In genomic region chr2:21281876-21282514, GRCh38 we compare ENCODE assay signal across 28 cellular contexts.
DNase-seq lines count a peak whose midpoint lies in the region; ATAC-seq and TF ChIP-seq lines count a peak whose summit lies in the region.
"Had no signal": no experiment of that assay in that cellular context is flagged by ENCODE, and none has a peak within 500 bp of the region (broad histone marks: within the 10 kb centered on the region; RNA-seq: fewer than 3 reads in every experiment).

No MANE protein-coding gene starts in this region.

- H3K36me3 Mint-ChIP-seq in neural crest cell (ENCODE audit: low read depth), result no peaks in the 10 kb centered on the region
- H3K36me3 Mint-ChIP-seq: activated naive CD4-positive, alpha-beta T cell treated with anti-CD3 and anti-CD28 coated beads, Interleukin-2, amount 10 ng/mL, durations not matched to agents 7 days and 5 days had no signal

- H3K27ac Mint-ChIP-seq in neural crest cell (ENCODE audit: unreplicated experiment), result peak overlapping the region; percentile 4
- H3K27ac Mint-ChIP-seq: activated CD8-positive, alpha-beta T cell treated with anti-CD3 and anti-CD28 coated beads, Interleukin-2, amount 10 ng/mL, durations not matched to agents 7 days and 5 days; activated naive CD4-positive, alpha-beta T cell treated with anti-CD3 and anti-CD28 coated beads, Interleukin-2, amount 10 ng/mL, durations not matched to agents 7 days and 5 days; activated T-helper 17 cell treated with anti-CD3 and anti-CD28 coated beads, Interleukin-2, amount 50 U/mL, for 72 hours; progenitor cell of endocrine pancreas; T-helper 1 cell treated with Interleukin-12 subunit alpha and Interleukin-12 subunit beta and Interleukin-4 antibody, amounts not matched to agents 30 μg/mL and 1 μg/mL, for 36 hours had no signal

- H3K27me3 Mint-ChIP-seq in neural crest cell (ENCODE audit: low read depth), result no peaks in the 10 kb centered on the region
- H3K27me3 Mint-ChIP-seq: activated naive CD4-positive, alpha-beta T cell treated with anti-CD3 and anti-CD28 coated beads, Interleukin-2, amount 10 ng/mL, durations not matched to agents 7 days and 5 days; activated T-helper 17 cell treated with anti-CD3 and anti-CD28 coated beads, Interleukin-2, amount 50 U/mL, for 72 hours had no signal

- H3K9me3 Mint-ChIP-seq in neural crest cell, result no peaks in the 10 kb centered on the region
- H3K9me3 Mint-ChIP-seq: activated naive CD4-positive, alpha-beta T cell treated with anti-CD3 and anti-CD28 coated beads, Interleukin-2, amount 10 ng/mL, durations not matched to agents 7 days and 5 days; activated T-helper 17 cell treated with anti-CD3 and anti-CD28 coated beads, Interleukin-2, amount 50 U/mL, for 72 hours; T-helper 1 cell treated with Interleukin-12 subunit alpha and Interleukin-12 subunit beta and Interleukin-4 antibody, amounts not matched to agents 30 μg/mL and 1 μg/mL, for 36 hours had no signal

- no peak for TF ChIP-seq CTCF in neural crest cell (conservative IDR thresholded peaks at IDR 0.05)

- H3K4me3 Mint-ChIP-seq in neural crest cell, result no peak overlapping the region
- H3K4me3 Mint-ChIP-seq: activated CD8-positive, alpha-beta T cell treated with anti-CD3 and anti-CD28 coated beads, Interleukin-2, amount 10 ng/mL, durations not matched to agents 7 days and 5 days; activated naive CD4-positive, alpha-beta T cell treated with anti-CD3 and anti-CD28 coated beads, Interleukin-2, amount 10 ng/mL, durations not matched to agents 7 days and 5 days; activated T-helper 17 cell treated with anti-CD3 and anti-CD28 coated beads, Interleukin-2, amount 50 U/mL, for 72 hours; T-helper 1 cell treated with Interleukin-12 subunit alpha and Interleukin-12 subunit beta and Interleukin-4 antibody, amounts not matched to agents 30 μg/mL and 1 μg/mL, for 36 hours had no signal

- DNase-seq in COR-L47 (lab: John Stamatoyannopoulos, UW), result peak; percentile 50
- DNase-seq in NCI-H2227 (lab: John Stamatoyannopoulos, UW; ENCODE audit: unreplicated experiment), result peak; percentile 40
- DNase-seq in caudate nucleus (lab: John Stamatoyannopoulos, UW), result peak in 3 of 61 donors; percentile 22 to 71 (median 25)
- DNase-seq in neural crest cell (ENCODE audit: low read depth, low spot score), result no peak
- DNase-seq in stimulated activated CD4-positive, alpha-beta T cell treated with anti-CD3 and anti-CD28 coated beads, Interleukin-2, amount 100 ng/mL, for 24 hours, result no peak
- DNase-seq: activated CD4-positive, alpha-beta T cell treated with anti-CD3 and anti-CD28 coated beads for 4 hours; activated CD8-positive, alpha-beta T cell treated with anti-CD3 and anti-CD28 coated beads, Interleukin-2, amount 10 ng/mL, durations not matched to agents 7 days and 5 days; activated naive CD4-positive, alpha-beta T cell treated with anti-CD3 and anti-CD28 coated beads, Interleukin-2, amount 10 ng/mL, durations not matched to agents 7 days and 5 days; brain microvascular endothelial cell; DMS79; GDM1; left cardiac atrium; NCI-H510A; NK-92 treated with Interleukin-12 subunit alpha and Interleukin-12 subunit beta, amount 100 ng/mL, for 24 hours; PC-3; stimulated activated CD4-positive, alpha-beta T cell treated with anti-CD3 and anti-CD28 coated beads, Interleukin-2, amount 100 ng/mL, for 48 hours had no signal

- peak overlapping the region; percentile 48 for H3K27ac ChIP-seq in caudate nucleus (ENCODE audit: low read depth, low read length)
- H3K27ac ChIP-seq: BLaER1 treated with 17β-estradiol and CSF1 and Interleukin-3, amounts not matched to agents 10 nM and 100 nM; brain microvascular endothelial cell; gastroesophageal sphincter; hepatocyte; SK-N-MC; tibial nerve had no signal

- no peak for ATAC-seq in GM21723 (IDR thresholded peaks at IDR 0.05; ENCODE audit: unreplicated experiment)
- ATAC-seq in GM21390 (IDR thresholded peaks at IDR 0.05; ENCODE audit: unreplicated experiment), result no peak
- ATAC-seq: activated CD8-positive, alpha-beta T cell treated with anti-CD3 and anti-CD28 coated beads, Interleukin-2, amount 10 ng/mL, durations not matched to agents 7 days and 5 days; activated T-helper 17 cell treated with anti-CD3 and anti-CD28 coated beads, Interleukin-2, amount 50 U/mL, for 72 hours; gastroesophageal sphincter; HepG2; left cardiac atrium; PC-3; sciatic nerve had no signal

- H3K4me1 Mint-ChIP-seq in neural crest cell, result peaks cover 44% of the 10 kb centered on the region
- H3K4me1 Mint-ChIP-seq: activated naive CD4-positive, alpha-beta T cell treated with anti-CD3 and anti-CD28 coated beads, Interleukin-2, amount 10 ng/mL, durations not matched to agents 7 days and 5 days; activated T-helper 17 cell treated with anti-CD3 and anti-CD28 coated beads, Interleukin-2, amount 50 U/mL, for 72 hours had no signal

Comparison
In these comparisons a context has a peak if more than half of its experiments do, and no peak if none do; other contexts are left out.
1. DNase-seq: peak in COR-L47 (single experiment) and NCI-H2227 (single experiment); none in neural crest cell (single experiment) and stimulated activated CD4-positive, alpha-beta T cell treated with anti-CD3 and anti-CD28 coated beads, Interleukin-2, amount 100 ng/mL, for 24 hours (0 of 2).